ENCODE assay signal across 8 cellular contexts in genomic region chr19:1270854-1271527, GRCh38. TPM values are rescaled to one million over a fixed set of nuclear protein-coding genes. Genes with fewer than 3 reads are reported as not detected.
DNase-seq lines count a peak whose midpoint lies in the region; ATAC-seq and TF ChIP-seq lines count a peak whose summit lies in the region.

No MANE protein-coding gene starts in this region.

- DNase-seq in GM12864 (ENCODE audit: low read depth): no peak
- DNase-seq in RWPE1 (ENCODE audit: low spot score): no peak
- DNase-seq in esophagus squamous epithelium (lab: John Stamatoyannopoulos, UW): no peak
- DNase-seq in sigmoid colon: no peak
- no peak for DNase-seq in NCI-H748 treated with DMSO at 0.1 percent for 48 hours (lab: John Stamatoyannopoulos, UW)
- no peak for DNase-seq in T-helper 9 cell

- POLR2A ChIA-PET in RWPE1 (lab: Yijun Ruan, JAX; ENCODE audit: low non-redundant PET): no interaction called here

- CTCF ChIA-PET in RWPE1 (lab: Yijun Ruan, JAX): interaction anchor here (0.6 to 1.4 kb wide), 2 partner anchors 27 to 73 kb away, joined by 3 to 6 read pairs; no protein-coding TSS in a partner anchor

- ATAC-seq in GM21619 (IDR thresholded peaks at IDR 0.05; ENCODE audit: unreplicated experiment) (no peak), HG03442 (IDR thresholded peaks at IDR 0.05; ENCODE audit: unreplicated experiment) (no peak)

- H3K27me3 ChIP-seq in esophagus squamous epithelium (no peaks in the 10 kb centered on the region), sigmoid colon (no peaks in the 10 kb centered on the region)

- H3K4me1 ChIP-seq in esophagus squamous epithelium (peaks cover 74 to 88% (median 74%) of the 10 kb centered on the region in 3 donors), sigmoid colon (peaks cover 0 to 85% (median 83%) of the 10 kb centered on the region in 4 donors)

- TF ChIP-seq POLR2A in esophagus squamous epithelium (IDR thresholded peaks at IDR 0.05) (no peak), sigmoid colon (IDR thresholded peaks at IDR 0.05) (no peak)

- TF ChIP-seq EP300 in sigmoid colon (IDR thresholded peaks at IDR 0.05): no peak

- H3K27ac ChIP-seq in RWPE1 (peak overlapping the region; percentile 100), esophagus squamous epithelium (peak overlapping the region; percentile 98 to 100 (median 99)), sigmoid colon (peak overlapping the region; percentile 94 to 100 (median 97))

- TF ChIP-seq CTCF in GM12864 (IDR thresholded peaks at IDR 0.05; ENCODE audit: low read depth, low read length, missing control alignments) (no peak), RWPE1 (conservative IDR thresholded peaks at IDR 0.05; ENCODE audit: low read depth) (no peak), esophagus squamous epithelium (IDR thresholded peaks at IDR 0.05) (no peak), sigmoid colon (IDR thresholded peaks at IDR 0.05) (no peak)

- 43 to 46% methylated on average over 8 to 13 of the region's 26 CpGs for WGBS in esophagus squamous epithelium, 2 donors
- WGBS in sigmoid colon, 2 donors: 51 to 73% methylated on average over 26 of the region's 26 CpGs

- no peaks in the 10 kb centered on the region for H3K9me3 ChIP-seq in esophagus squamous epithelium
- H3K9me3 ChIP-seq in sigmoid colon: no peaks in the 10 kb centered on the region

- intact Hi-C loops in esophagus squamous epithelium (cut with DNase I) (loop anchor here (10.0 kb wide), 1 partner anchor 134 kb away; the partner anchor contains the start of genes DAZAP1 and GAMT), sigmoid colon (cut with DNase I) (no loop called here)

- H3K4me3 ChIP-seq in GM12864 (ENCODE audit: low read depth, low read length): peak overlapping the region; percentile 93
- H3K4me3 ChIP-seq in esophagus squamous epithelium: peak overlapping the region in 3 of 4 donors; percentile 73 to 95 (median 81)
- peak overlapping the region; percentile 9 to 94 (median 74) for H3K4me3 ChIP-seq in sigmoid colon

- peaks cover 24 to 50% (median 26%) of the 10 kb centered on the region in 3 donors for H3K36me3 ChIP-seq in esophagus squamous epithelium
- H3K36me3 ChIP-seq in sigmoid colon: peaks cover 35 to 42% (median 41%) of the 10 kb centered on the region in 4 donors

RNA-seq across cellular contexts. Expression of gene CIRBP, which starts 1.9 kb away (rescaled TPM):
- total RNA-seq in esophagus squamous epithelium (100 to 1,000 TPM; 116 to 415 (median 238) TPM), sigmoid colon (1,000 to 10,000 TPM in 1 of 4 donors, 100 to 1,000 TPM in 3; 602 to 1,004 (median 791) TPM)
- polyA plus RNA-seq in sigmoid colon: 100 to 1,000 TPM; 129 to 455 (median 265) TPM

RNA-seq across cellular contexts. Expression of gene FAM174C, which starts 4.3 kb away (rescaled TPM):
- total RNA-seq in esophagus squamous epithelium: 10 to 100 TPM; 31.5 to 69.8 (median 50.5) TPM
- total RNA-seq in sigmoid colon: 10 to 100 TPM; 24.7 to 49.3 (median 29.8) TPM
- 10 to 100 TPM; 37.0 to 87.8 (median 60.1) TPM for polyA plus RNA-seq in sigmoid colon

RNA-seq across cellular contexts. Expression of gene EFNA2, which starts 14.7 kb away (rescaled TPM):
- total RNA-seq in esophagus squamous epithelium (not detected), sigmoid colon (not detected)
- 10 to 100 TPM; 23.4 to 40.6 (median 25.2) TPM for polyA plus RNA-seq in sigmoid colon

RNA-seq across cellular contexts. Expression of gene MIDN, which starts 22.6 kb away (rescaled TPM):
- total RNA-seq in esophagus squamous epithelium (10 to 100 TPM; 12.4 to 65.0 (median 40.4) TPM), sigmoid colon (10 to 100 TPM; 14.6 to 70.3 (median 15.4) TPM)
- 10 to 100 TPM; 42.1 to 87.0 (median 57.7) TPM for polyA plus RNA-seq in sigmoid colon

RNA-seq across cellular contexts. Expression of gene ATP5F1D, which starts 29.4 kb away (rescaled TPM):
- total RNA-seq in esophagus squamous epithelium (100 to 1,000 TPM in 3 of 4 donors, 10 to 100 TPM in 1; 83.4 to 171 (median 132) TPM), sigmoid colon (100 to 1,000 TPM in 3 of 4 donors, 10 to 100 TPM in 1; 74.7 to 112 (median 104) TPM)
- 100 to 1,000 TPM; 294 to 390 (median 352) TPM for polyA plus RNA-seq in sigmoid colon
